In the genomic region with DNA sequence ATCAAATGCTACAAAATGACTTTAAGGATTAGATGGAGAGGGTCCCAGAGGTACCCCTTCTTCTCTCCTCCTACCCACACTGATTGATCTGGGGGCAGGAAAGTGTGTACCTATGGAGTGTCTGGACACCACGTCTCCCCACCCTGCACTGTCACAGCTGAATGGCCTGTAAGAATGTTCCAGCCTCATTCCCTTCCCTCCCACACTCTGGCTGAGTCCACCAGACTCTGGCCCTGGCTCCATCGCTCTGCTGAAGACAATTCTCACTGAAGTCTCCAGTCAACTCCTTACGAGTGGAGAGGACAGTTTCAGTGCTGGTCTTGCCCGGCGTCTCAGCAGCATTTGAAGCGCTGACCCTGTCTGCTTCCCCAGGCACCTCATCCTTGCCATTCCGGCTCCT, we compare ENCODE assay signal across 20 cellular contexts.
"Had no signal": no experiment of that assay in that cellular context is flagged by ENCODE, and none has a peak within 500 bp of the region (broad histone marks: within the 10 kb centered on the region; RNA-seq: fewer than 3 reads in every experiment).

No MANE protein-coding gene starts in this region.

- H3K27ac Mint-ChIP-seq: activated CD8-positive, alpha-beta T cell treated with anti-CD3 and anti-CD28 coated beads for 36 hours; activated naive CD8-positive, alpha-beta T cell; activated T-cell treated with anti-CD3 and anti-CD28 coated beads, Interleukin-2, amount 50 U/mL, for 72 hours; endodermal cell; naive thymus-derived CD8-positive, alpha-beta T cell; type B pancreatic cell had no signal

- DNase-seq: activated CD4-positive, alpha-beta T cell treated with anti-CD3 and anti-CD28 coated beads for 48 hours; activated CD8-positive, alpha-beta memory T cell treated with anti-CD3 and anti-CD28 coated beads, Interleukin-2, amount 50 U/mL, for 48 hours; activated CD8-positive, alpha-beta T cell treated with anti-CD3 and anti-CD28 coated beads for 36 hours; activated gamma-delta T cell treated with Interleukin-2 at 50 U/mL for 16 hours; activated T-cell treated with anti-CD3 and anti-CD28 coated beads, Interleukin-2, amount 50 U/mL, for 72 hours; amygdala; dorsolateral prefrontal cortex; endodermal cell; mesenchymal stem cell; naive thymus-derived CD8-positive, alpha-beta T cell; small intestine; stimulated activated CD4-positive, alpha-beta T cell treated with anti-CD3 and anti-CD28 coated beads, Interleukin-4, amount 100 ng/mL, for 24 hours; stimulated activated naive CD4-positive, alpha-beta T cell; T-helper 1 cell; T1000; WERI-Rb-1 had no signal

- H3K27me3 ChIP-seq: dorsolateral prefrontal cortex, heart right ventricle had no signal

- H3K36me3 Mint-ChIP-seq: type B pancreatic cell had no signal

- H3K27me3 Mint-ChIP-seq: activated CD8-positive, alpha-beta T cell treated with anti-CD3 and anti-CD28 coated beads for 36 hours; activated naive CD8-positive, alpha-beta T cell; naive thymus-derived CD8-positive, alpha-beta T cell; type B pancreatic cell had no signal

- H3K4me3 ChIP-seq: dorsolateral prefrontal cortex, heart right ventricle had no signal

- H3K4me1 Mint-ChIP-seq: endodermal cell had no signal

- H3K9me3 ChIP-seq: heart right ventricle had no signal

- ATAC-seq: activated CD8-positive, alpha-beta T cell treated with anti-CD3 and anti-CD28 coated beads for 36 hours; activated T-cell treated with anti-CD3 and anti-CD28 coated beads, Interleukin-2, amount 50 U/mL, for 72 hours; naive thymus-derived CD8-positive, alpha-beta T cell; SK-N-SH treated with all-trans-retinoic acid at 6 μM for 48 hours had no signal

- H3K36me3 ChIP-seq: WERI-Rb-1 had no signal

- H3K9me3 Mint-ChIP-seq: activated CD8-positive, alpha-beta T cell treated with anti-CD3 and anti-CD28 coated beads for 36 hours; endodermal cell; type B pancreatic cell had no signal

- H3K4me3 Mint-ChIP-seq: activated CD8-positive, alpha-beta T cell treated with anti-CD3 and anti-CD28 coated beads for 36 hours; activated naive CD8-positive, alpha-beta T cell; activated T-cell treated with anti-CD3 and anti-CD28 coated beads, Interleukin-2, amount 50 U/mL, for 72 hours; endodermal cell; naive thymus-derived CD8-positive, alpha-beta T cell; type B pancreatic cell had no signal

- H3K27ac ChIP-seq: WERI-Rb-1 had no signal
